28 cellular contexts compared by ENCODE assay signal in genomic region chr2:191341436-191341835, GRCh38.
"Had no signal": no experiment of that assay in that cellular context is flagged by ENCODE, and none has a peak within 500 bp of the region (broad histone marks: within the 10 kb centered on the region; RNA-seq: fewer than 3 reads in every experiment).

No MANE protein-coding gene starts in this region.

- H3K27me3 ChIP-seq: adrenal gland, body of pancreas, cardiac muscle cell, gastrocnemius medialis, hepatocyte, neutrophil, vagina had no signal

- H3K4me3 ChIP-seq: adrenal gland, body of pancreas, cardiac muscle cell, coronary artery, gastrocnemius medialis, hepatocyte, skin epidermis, thoracic aorta, vagina had no signal

- H2AFZ ChIP-seq: hepatocyte had no signal

- H3K27ac ChIP-seq: adrenal gland, body of pancreas, cardiac muscle cell, coronary artery, gastrocnemius medialis, hepatocyte, neutrophil, skin epidermis, thoracic aorta, vagina, VCaP had no signal

- H3K4me2 ChIP-seq: hepatocyte had no signal

- ATAC-seq: activated T-cell treated with anti-CD3 and anti-CD28 coated beads, Interleukin-2, amount 50 U/mL, for 72 hours; body of pancreas; effector memory CD8-positive, alpha-beta T cell; gastrocnemius medialis; left cardiac atrium; sciatic nerve had no signal

- H3K4me1 ChIP-seq: adrenal gland, gastrocnemius medialis, vagina had no signal

- H3K36me3 ChIP-seq: adrenal gland, cardiac muscle cell, gastrocnemius medialis, neutrophil had no signal

- DNase-seq: activated CD4-positive, alpha-beta T cell treated with anti-CD3 and anti-CD28 coated beads for 4 hours; activated CD4-positive, alpha-beta T cell treated with anti-CD3 and anti-CD28 coated beads, Interleukin-2, amount 50 U/mL, for 4 hours; activated naive CD4-positive, alpha-beta T cell; activated naive CD8-positive, alpha-beta T cell treated with anti-CD3 and anti-CD28 coated beads for 36 hours; activated T-cell treated with anti-CD3 and anti-CD28 coated beads for 4 hours; activated T-cell treated with anti-CD3 and anti-CD28 coated beads, Interleukin-2, amount 50 U/mL, for 72 hours; adrenal gland; aorta; body of pancreas; effector memory CD8-positive, alpha-beta T cell; gastrocnemius medialis; islet precursor cell; left cardiac atrium; naive B cell; nephron progenitor cell; retina; stimulated activated CD4-positive, alpha-beta T cell treated with anti-CD3 and anti-CD28 coated beads, Interleukin-12 subunit alpha, Interleukin-12 subunit beta, amount 100 ng/mL, for 4 hours; stimulated activated CD4-positive, alpha-beta T cell treated with anti-CD3 and anti-CD28 coated beads, Interleukin-4, amount 100 ng/mL, for 1 hour; trophoblast cell had no signal

- H3K9me3 ChIP-seq: adrenal gland, body of pancreas, gastrocnemius medialis, neutrophil, thoracic aorta, vagina had no signal
